Comparison of ENCODE assay signal across 19 cellular contexts in the genomic region with DNA sequence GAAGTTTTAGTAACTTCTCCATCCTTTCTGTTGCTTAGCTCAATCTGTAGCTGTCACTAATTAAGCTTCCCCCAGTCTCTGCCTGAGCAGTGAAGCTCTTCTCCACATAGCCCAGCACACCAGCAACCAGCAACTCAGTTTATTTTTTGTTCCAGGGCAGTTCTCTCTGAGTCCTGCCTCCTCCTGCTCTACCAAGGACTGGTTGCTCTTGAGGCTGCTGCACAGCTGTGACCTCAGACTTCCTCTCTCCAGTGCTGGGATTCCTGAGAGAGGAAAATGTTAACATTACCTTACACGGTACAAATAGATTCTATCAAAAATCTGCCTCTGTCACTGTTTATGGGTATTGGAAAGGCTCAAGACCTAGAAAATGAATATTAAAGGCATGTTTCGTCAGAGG.
A peak's percentile ranks its signal among the peaks of the same experiment; 100 is the strongest.
DNase-seq lines count a peak whose midpoint lies in the region; ATAC-seq and TF ChIP-seq lines count a peak whose summit lies in the region.
"Had no signal": no experiment of that assay in that cellular context is flagged by ENCODE, and none has a peak within 500 bp of the region (broad histone marks: within the 10 kb centered on the region; RNA-seq: fewer than 3 reads in every experiment).

No MANE protein-coding gene starts in this region.

- peak overlapping the region; percentile 10 for H3K27ac ChIP-seq in left ventricle myocardium inferior (replicated peaks)

- ATAC-seq in Right ventricle myocardium inferior: peak; percentile 52
- peak; percentile 44 for ATAC-seq in sciatic nerve

- peaks cover 4% of the 10 kb centered on the region for H3K36me3 ChIP-seq in left ventricle myocardium inferior
- H3K36me3 ChIP-seq: HAP-1 had no signal

- intact Hi-C loops in Right ventricle myocardium inferior (cut with DNase I): no loop called here
- intact Hi-C loops in cardiac septum (cut with DNase I): no loop called here
- intact Hi-C loops in left ventricle myocardium inferior (cut with micrococcal nuclease): no loop called here
- intact Hi-C loops in sciatic nerve (cut with DNase I): no loop called here

- no peaks in the 10 kb centered on the region for H3K27me3 ChIP-seq in left ventricle myocardium inferior (ENCODE audit: low read depth)

- DNase-seq in Right ventricle myocardium inferior (ENCODE audit: missing footprints) (no peak), cardiac septum (ENCODE audit: low spot score) (no peak), NCI-H69 (lab: John Stamatoyannopoulos, UW) (peak; percentile 9), left ventricle myocardium inferior (no peak), sciatic nerve (ENCODE audit: low spot score) (no peak), NOMO-1 treated with DMSO at 0.1 percent for 48 hours (lab: John Stamatoyannopoulos, UW; ENCODE audit: unreplicated experiment) (no peak), ecto neural progenitor cell (ENCODE audit: low spot score) (no peak), HPDE6-E6E7 (ENCODE audit: extremely low spot score) (no peak)
- DNase-seq: 8988T; AML-193; C1 segment of cervical spinal cord; Calu3; CD4-positive, alpha-beta T cell; DMS 273 treated with DMSO at 0.1 percent for 48 hours; DMS79 treated with DMSO at 0.1 percent for 48 hours; EL; GDM1; HFFc6 had no signal

- H3K9me3 ChIP-seq in left ventricle myocardium inferior (replicated peaks): peaks cover 24% of the 10 kb centered on the region

- no peak for TF ChIP-seq CTCF in left ventricle myocardium inferior (IDR thresholded peaks at IDR 0.05; ENCODE audit: borderline replicate concordance)

- H3K4me3 ChIP-seq in left ventricle myocardium inferior: no peak overlapping the region
- H3K4me3 ChIP-seq: HAP-1 had no signal

- H3K4me1 ChIP-seq in left ventricle myocardium inferior: peaks cover 4% of the 10 kb centered on the region
- H3K4me1 ChIP-seq: HAP-1 had no signal
